Comparison of ENCODE assay signal across 14 cellular contexts in genomic region chrX:30973784-30974427, GRCh38.
"Had no signal": no experiment of that assay in that cellular context is flagged by ENCODE, and none has a peak within 500 bp of the region (broad histone marks: within the 10 kb centered on the region; RNA-seq: fewer than 3 reads in every experiment).

No MANE protein-coding gene starts in this region.

- H3K4me3 ChIP-seq: esophagus squamous epithelium, spleen had no signal

- H3K36me3 ChIP-seq: esophagus squamous epithelium, spleen had no signal

- H3K27ac ChIP-seq: esophagus squamous epithelium, spleen had no signal

- ATAC-seq: left ventricle myocardium superior; sciatic nerve; stimulated activated naive B cell treated with anti-CD40 and anti-IgM and Interleukin-4, amounts not matched to agents 10 μg/mL and 1 μg/mL and 100 μg/mL, for 72 hours had no signal

- H3K27me3 ChIP-seq: esophagus squamous epithelium had no signal

- DNase-seq: activated effector memory CD4-positive, alpha-beta T cell treated with anti-CD3 and anti-CD28 coated beads, Interleukin-2, amount 50 U/mL, for 16 hours; activated T-cell treated with anti-CD3 and anti-CD28 coated beads, Interleukin-2, amount 50 U/mL, for 24 hours; anterior cingulate cortex; esophagus squamous epithelium; foreskin fibroblast; glutamatergic neuron; left ventricle myocardium superior; mesenchymal stem cell; nephron progenitor cell; spleen; stimulated activated CD4-positive, alpha-beta T cell treated with anti-CD3 and anti-CD28 coated beads, Interleukin-2, amount 100 ng/mL, for 24 hours; stimulated activated naive B cell treated with anti-CD40 and anti-IgM and Interleukin-4, amounts not matched to agents 10 μg/mL and 1 μg/mL and 100 μg/mL, for 72 hours; substantia nigra had no signal

- H3K4me1 ChIP-seq: esophagus squamous epithelium, spleen had no signal

- H3K9me3 ChIP-seq: esophagus squamous epithelium, spleen had no signal
